In genomic region chr15:74099963-74100733, GRCh38 we compare ENCODE assay signal across 8 cellular contexts. TPM values are rescaled to one million over a fixed set of nuclear protein-coding genes. Genes with fewer than 3 reads are reported as not detected.
DNase-seq lines count a peak whose midpoint lies in the region; ATAC-seq and TF ChIP-seq lines count a peak whose summit lies in the region.
"Not testable (repeated sequence)": the region's sequence is repeated elsewhere in the genome, so short reads cannot be mapped to it uniquely, and the experiment has no call there.

No MANE protein-coding gene starts in this region.

- peak; percentile 90 for DNase-seq in AG10803 (ENCODE audit: low read depth)
- peak in 32 of 34 experiments; percentile 6 to 57 (median 35) for DNase-seq in T-cell
- DNase-seq in activated naive CD8-positive, alpha-beta T cell treated with anti-CD3 and anti-CD28 coated beads, Interleukin-2, amount 10 ng/mL, durations not matched to agents 7 days and 5 days, result peak; percentile 85
- peak; percentile 84 for DNase-seq in foreskin melanocyte
- peak; percentile 92 for DNase-seq in mucosa of gallbladder (ENCODE audit: low spot score)
- peak; percentile 72 for DNase-seq in stimulated activated CD4-positive, alpha-beta T cell treated with anti-CD3 and anti-CD28 coated beads, Interleukin-4, amount 100 ng/mL, for 1 hour

- ATAC-seq in GM19324 (IDR thresholded peaks at IDR 0.05; ENCODE audit: low FRiP score, unreplicated experiment) (peak; percentile 84), HG03280 (IDR thresholded peaks at IDR 0.05; ENCODE audit: unreplicated experiment) (peak; percentile 82), T-cell (replicated peaks in 1 of 4) (peak; percentile 56 to 82 (median 74))
- peak; percentile 80 for ATAC-seq in activated naive CD8-positive, alpha-beta T cell treated with anti-CD3 and anti-CD28 coated beads, Interleukin-2, amount 10 ng/mL, durations not matched to agents 7 days and 5 days (ENCODE audit: low read depth)

- H3K4me1 Mint-ChIP-seq in T-cell; activated naive CD8-positive, alpha-beta T cell treated with anti-CD3 and anti-CD28 coated beads, Interleukin-2, amount 10 ng/mL, durations not matched to agents 7 days and 5 days: not testable (repeated sequence)

- TF ChIP-seq CTCF in AG10803 (conservative IDR thresholded peaks at IDR 0.05; ENCODE audit: low read length), result not testable (repeated sequence)

- H3K4me3 Mint-ChIP-seq in T-cell, result peak overlapping the region; percentile 80 to 86 (median 83)
- H3K4me3 Mint-ChIP-seq in activated naive CD8-positive, alpha-beta T cell treated with anti-CD3 and anti-CD28 coated beads, Interleukin-2, amount 10 ng/mL, durations not matched to agents 7 days and 5 days, result peak overlapping the region; percentile 85

- CTCF ChIA-PET in T-cell (lab: Charles Lee), result not testable (repeated sequence)

- not testable (repeated sequence) for H3K27me3 Mint-ChIP-seq in T-cell; activated naive CD8-positive, alpha-beta T cell treated with anti-CD3 and anti-CD28 coated beads, Interleukin-2, amount 10 ng/mL, durations not matched to agents 7 days and 5 days

- POLR2A ChIA-PET in T-cell (lab: Charles Lee); activated naive CD8-positive, alpha-beta T cell treated with anti-CD3 and anti-CD28 coated beads, Interleukin-2, amount 10 ng/mL, durations not matched to agents 7 days and 5 days (lab: Charles Lee): not testable (repeated sequence)

- H3K27ac Mint-ChIP-seq in T-cell, result peak overlapping the region; percentile 78 to 85
- H3K27ac Mint-ChIP-seq in activated naive CD8-positive, alpha-beta T cell treated with anti-CD3 and anti-CD28 coated beads, Interleukin-2, amount 10 ng/mL, durations not matched to agents 7 days and 5 days, result peak overlapping the region; percentile 88

- not testable (repeated sequence) for H3K9me3 Mint-ChIP-seq in T-cell; activated naive CD8-positive, alpha-beta T cell treated with anti-CD3 and anti-CD28 coated beads, Interleukin-2, amount 10 ng/mL, durations not matched to agents 7 days and 5 days

- not testable (repeated sequence) for H3K36me3 Mint-ChIP-seq in T-cell; activated naive CD8-positive, alpha-beta T cell treated with anti-CD3 and anti-CD28 coated beads, Interleukin-2, amount 10 ng/mL, durations not matched to agents 7 days and 5 days

- H3K4me3 ChIP-seq in AG10803 (ENCODE audit: low read length), result peak overlapping the region; percentile 54

RNA-seq across cellular contexts. Expression of gene GOLGA6A, which starts 17.8 kb away (rescaled TPM):
- under 1 TPM in 3 of 5 donors, not detected in 2; 0.13 to 0.50 (median 0.37) TPM for total RNA-seq in T-cell
- total RNA-seq in activated naive CD8-positive, alpha-beta T cell treated with anti-CD3 and anti-CD28 coated beads, Interleukin-2, amount 10 ng/mL, durations not matched to agents 7 days and 5 days, result under 1 TPM in 1 of 2 experiments, not detected in 1; 0.40 TPM
- not detected for total RNA-seq in mucosa of gallbladder

RNA-seq across cellular contexts. Expression of gene ISLR2, which starts 30.2 kb away (rescaled TPM):
- total RNA-seq in T-cell, result under 1 TPM in 1 of 5 donors, not detected in 4; 0.06 TPM
- not detected for total RNA-seq in activated naive CD8-positive, alpha-beta T cell treated with anti-CD3 and anti-CD28 coated beads, Interleukin-2, amount 10 ng/mL, durations not matched to agents 7 days and 5 days
- total RNA-seq in mucosa of gallbladder, result 1.8 TPM

Comparison
In these comparisons a context has a peak if more than half of its experiments do, and no peak if none do; other contexts are left out.
1. Peak in every context shown above with its lines: DNase-seq, ATAC-seq and H3K4me3 ChIP-seq.
2. DNase-seq: peak in every context shown above with its lines; median percentile 92 in mucosa of gallbladder; 90 in AG10803; 85 in activated naive CD8-positive, alpha-beta T cell treated with anti-CD3 and anti-CD28 coated beads, Interleukin-2, amount 10 ng/mL, durations not matched to agents 7 days and 5 days; 84 in foreskin melanocyte; 72 in stimulated activated CD4-positive, alpha-beta T cell treated with anti-CD3 and anti-CD28 coated beads, Interleukin-4, amount 100 ng/mL, for 1 hour; 35 in T-cell.